ENCODE assay signal across 1 cellular context in the genomic region with DNA sequence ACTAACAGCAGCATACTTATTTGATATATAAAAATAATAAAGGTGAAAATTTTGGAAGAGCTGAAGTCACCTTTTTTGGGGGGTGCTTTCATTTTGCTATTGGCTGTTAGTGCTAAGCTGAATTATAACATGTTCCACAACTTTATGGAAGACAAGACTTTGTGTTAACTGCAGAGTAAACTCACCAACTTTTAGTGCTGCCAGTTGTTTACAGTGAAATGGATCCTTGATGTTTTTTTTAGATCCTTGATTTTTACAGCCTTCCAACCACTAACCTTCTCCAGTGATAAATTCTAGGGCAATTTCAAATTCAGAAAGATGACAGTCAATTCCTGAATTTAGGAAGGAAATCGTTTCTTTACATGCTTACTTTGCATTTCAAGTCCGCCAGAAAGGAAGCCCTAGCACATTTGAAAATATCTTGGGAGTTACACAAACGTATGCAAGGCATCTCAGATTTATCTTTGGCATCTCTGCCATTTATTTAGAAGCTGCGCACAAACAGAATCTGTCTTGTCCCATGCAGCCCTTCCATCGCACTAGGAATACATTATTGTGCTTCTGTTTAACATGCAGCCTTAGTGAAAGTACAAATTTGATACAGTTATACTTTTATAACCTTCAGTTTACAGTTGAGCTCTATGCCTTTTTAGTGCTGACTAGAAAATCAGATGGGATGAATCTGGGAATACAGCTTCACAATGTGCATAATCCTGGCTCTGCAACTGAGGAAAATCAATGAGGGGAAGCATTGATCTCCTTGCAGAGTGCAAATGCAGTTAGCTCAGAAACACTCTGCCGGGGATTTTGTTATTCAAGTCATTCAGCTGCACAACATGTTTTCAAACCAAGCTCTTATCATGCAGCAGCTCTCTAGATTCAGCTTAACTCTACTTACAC.
TF ChIP-seq lines count a peak whose summit lies in the region.

No MANE protein-coding gene starts in this region.

TF ChIP-seq in HEK293, 187 proteins besides CTCF, POLR2A, EP300 and RAD21:
- TF ChIP-seq ZSCAN4 (tag by site-specific recombination; IDR thresholded peaks at IDR 0.05) (no peak), FEZF1 (tag by site-specific recombination; IDR thresholded peaks at IDR 0.05) (peak; percentile 40), GFI1B (tag by site-specific recombination; IDR thresholded peaks at IDR 0.05) (0 out of 2 replicates have a peak, but pooled peaks have one; percentile 14), ZNF121 (tag by site-specific recombination; IDR thresholded peaks at IDR 0.05) (no peak), TRIM28 (IDR thresholded peaks at IDR 0.05; ENCODE audit: borderline replicate concordance, low read length) (0 out of 2 replicates have a peak, but pooled peaks have one; percentile 14), ZXDB (tag by site-specific recombination; IDR thresholded peaks at IDR 0.05) (0 out of 2 replicates have a peak, but pooled peaks have one; percentile 25), OVOL3 (tag by site-specific recombination; IDR thresholded peaks at IDR 0.05) (peak; percentile 60; the same call in 1 of the 2 replicates)
- TF ChIP-seq, protein P1, sequence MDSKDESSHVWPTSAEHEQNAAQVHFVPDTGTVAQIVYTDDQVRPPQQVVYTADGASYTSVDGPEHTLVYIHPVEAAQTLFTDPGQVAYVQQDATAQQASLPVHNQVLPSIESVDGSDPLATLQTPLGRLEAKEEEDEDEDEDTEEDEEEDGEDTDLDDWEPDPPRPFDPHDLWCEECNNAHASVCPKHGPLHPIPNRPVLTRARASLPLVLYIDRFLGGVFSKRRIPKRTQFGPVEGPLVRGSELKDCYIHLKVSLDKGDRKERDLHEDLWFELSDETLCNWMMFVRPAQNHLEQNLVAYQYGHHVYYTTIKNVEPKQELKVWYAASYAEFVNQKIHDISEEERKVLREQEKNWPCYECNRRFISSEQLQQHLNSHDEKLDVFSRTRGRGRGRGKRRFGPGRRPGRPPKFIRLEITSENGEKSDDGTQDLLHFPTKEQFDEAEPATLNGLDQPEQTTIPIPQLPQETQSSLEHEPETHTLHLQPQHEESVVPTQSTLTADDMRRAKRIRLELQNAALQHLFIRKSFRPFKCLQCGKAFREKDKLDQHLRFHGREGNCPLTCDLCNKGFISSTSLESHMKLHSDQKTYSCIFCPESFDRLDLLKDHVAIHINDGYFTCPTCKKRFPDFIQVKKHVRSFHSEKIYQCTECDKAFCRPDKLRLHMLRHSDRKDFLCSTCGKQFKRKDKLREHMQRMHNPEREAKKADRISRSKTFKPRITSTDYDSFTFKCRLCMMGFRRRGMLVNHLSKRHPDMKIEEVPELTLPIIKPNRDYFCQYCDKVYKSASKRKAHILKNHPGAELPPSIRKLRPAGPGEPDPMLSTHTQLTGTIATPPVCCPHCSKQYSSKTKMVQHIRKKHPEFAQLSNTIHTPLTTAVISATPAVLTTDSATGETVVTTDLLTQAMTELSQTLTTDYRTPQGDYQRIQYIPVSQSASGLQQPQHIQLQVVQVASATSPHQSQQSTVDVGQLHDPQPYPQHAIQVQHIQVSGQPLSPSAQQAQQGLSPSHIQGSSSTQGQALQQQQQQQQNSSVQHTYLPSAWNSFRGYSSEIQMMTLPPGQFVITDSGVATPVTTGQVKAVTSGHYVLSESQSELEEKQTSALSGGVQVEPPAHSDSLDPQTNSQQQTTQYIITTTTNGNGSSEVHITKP (tag by site-specific recombination; IDR thresholded peaks at IDR 0.05) = peak; percentile 29
- TF ChIP-seq, protein P2, sequence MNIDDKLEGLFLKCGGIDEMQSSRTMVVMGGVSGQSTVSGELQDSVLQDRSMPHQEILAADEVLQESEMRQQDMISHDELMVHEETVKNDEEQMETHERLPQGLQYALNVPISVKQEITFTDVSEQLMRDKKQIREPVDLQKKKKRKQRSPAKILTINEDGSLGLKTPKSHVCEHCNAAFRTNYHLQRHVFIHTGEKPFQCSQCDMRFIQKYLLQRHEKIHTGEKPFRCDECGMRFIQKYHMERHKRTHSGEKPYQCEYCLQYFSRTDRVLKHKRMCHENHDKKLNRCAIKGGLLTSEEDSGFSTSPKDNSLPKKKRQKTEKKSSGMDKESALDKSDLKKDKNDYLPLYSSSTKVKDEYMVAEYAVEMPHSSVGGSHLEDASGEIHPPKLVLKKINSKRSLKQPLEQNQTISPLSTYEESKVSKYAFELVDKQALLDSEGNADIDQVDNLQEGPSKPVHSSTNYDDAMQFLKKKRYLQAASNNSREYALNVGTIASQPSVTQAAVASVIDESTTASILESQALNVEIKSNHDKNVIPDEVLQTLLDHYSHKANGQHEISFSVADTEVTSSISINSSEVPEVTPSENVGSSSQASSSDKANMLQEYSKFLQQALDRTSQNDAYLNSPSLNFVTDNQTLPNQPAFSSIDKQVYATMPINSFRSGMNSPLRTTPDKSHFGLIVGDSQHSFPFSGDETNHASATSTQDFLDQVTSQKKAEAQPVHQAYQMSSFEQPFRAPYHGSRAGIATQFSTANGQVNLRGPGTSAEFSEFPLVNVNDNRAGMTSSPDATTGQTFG (tag by site-specific recombination; IDR thresholded peaks at IDR 0.05; ENCODE audit: borderline replicate concordance) = no peak
- TF ChIP-seq, protein P3, sequence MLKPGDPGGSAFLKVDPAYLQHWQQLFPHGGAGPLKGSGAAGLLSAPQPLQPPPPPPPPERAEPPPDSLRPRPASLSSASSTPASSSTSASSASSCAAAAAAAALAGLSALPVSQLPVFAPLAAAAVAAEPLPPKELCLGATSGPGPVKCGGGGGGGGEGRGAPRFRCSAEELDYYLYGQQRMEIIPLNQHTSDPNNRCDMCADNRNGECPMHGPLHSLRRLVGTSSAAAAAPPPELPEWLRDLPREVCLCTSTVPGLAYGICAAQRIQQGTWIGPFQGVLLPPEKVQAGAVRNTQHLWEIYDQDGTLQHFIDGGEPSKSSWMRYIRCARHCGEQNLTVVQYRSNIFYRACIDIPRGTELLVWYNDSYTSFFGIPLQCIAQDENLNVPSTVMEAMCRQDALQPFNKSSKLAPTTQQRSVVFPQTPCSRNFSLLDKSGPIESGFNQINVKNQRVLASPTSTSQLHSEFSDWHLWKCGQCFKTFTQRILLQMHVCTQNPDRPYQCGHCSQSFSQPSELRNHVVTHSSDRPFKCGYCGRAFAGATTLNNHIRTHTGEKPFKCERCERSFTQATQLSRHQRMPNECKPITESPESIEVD (tag by site-specific recombination; IDR thresholded peaks at IDR 0.05) = 0 out of 2 replicates have a peak, but pooled peaks have one; percentile 68
